ENCODE assay signal across 21 cellular contexts in the genomic region with DNA sequence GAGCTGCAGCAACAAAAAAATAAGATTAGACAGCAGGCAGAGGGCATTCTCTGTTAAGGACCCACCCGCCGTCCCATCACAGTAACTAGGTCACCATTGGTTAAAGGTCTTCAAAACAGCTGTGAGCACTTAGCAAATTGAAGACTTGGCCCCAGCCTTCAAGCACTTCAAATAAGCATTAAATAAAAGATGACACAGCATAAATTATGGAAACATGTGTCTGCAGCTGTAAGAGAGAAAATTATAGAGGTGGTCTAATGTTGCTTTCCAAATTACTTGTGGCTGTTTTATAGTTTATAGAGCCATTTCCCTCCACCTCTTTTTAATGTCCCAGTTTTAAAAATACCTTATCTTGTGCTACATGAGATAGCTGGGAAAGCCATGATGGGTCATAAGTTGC.
DNase-seq lines count a peak whose midpoint lies in the region; ATAC-seq, FAIRE-seq and TF ChIP-seq lines count a peak whose summit lies in the region.
"Had no signal": no experiment of that assay in that cellular context is flagged by ENCODE, and none has a peak within 500 bp of the region (broad histone marks: within the 10 kb centered on the region; RNA-seq: fewer than 3 reads in every experiment).

No MANE protein-coding gene starts in this region.

- no peaks in the 10 kb centered on the region for H3K9me1 ChIP-seq in K562 (ENCODE audit: control insufficient read depth, insufficient read depth, low read length)

- H3K9ac ChIP-seq in K562 (ENCODE audit: insufficient read depth in 1 of 2, low read depth in 2 of 2, low read length in 2 of 2), result no peak overlapping the region

- DNase-seq in NCI-H1105 treated with DMSO at 0.1 percent for 48 hours (lab: John Stamatoyannopoulos, UW) (peak; percentile 25), NCI-H1105 (lab: John Stamatoyannopoulos, UW) (no peak), right cardiac atrium (no peak), right atrium auricular region (ENCODE audit: low spot score) (no peak), K562 (ENCODE audit: extremely low read depth in 1 of 4, low spot score in 3 of 4) (no peak), NCI-H1436 treated with DMSO at 0.1 percent for 48 hours (lab: John Stamatoyannopoulos, UW) (no peak)
- DNase-seq in stimulated activated CD4-positive, alpha-beta T cell treated with anti-CD3 and anti-CD28 coated beads, Interleukin-4, amount 100 ng/mL, for 4 hours, result no peak
- DNase-seq: Calu3, Karpas-422, NCI-H1092, NCI-H146, NCI-H1930, NCI-H2107, NCI-H226, NCI-H510A treated with DMSO at 0.1 percent for 48 hours, PC-9, Right ventricle myocardium superior had no signal

- H3K36me3 ChIP-seq in right atrium auricular region (peaks cover 43% of the 10 kb centered on the region), K562 (ENCODE audit: control insufficient read depth, insufficient read depth, low read length) (no peaks in the 10 kb centered on the region)
- H3K36me3 ChIP-seq: SJSA1 had no signal

- H3K79me2 ChIP-seq in K562 (ENCODE audit: control insufficient read depth, insufficient read depth, low read length), result no peaks in the 10 kb centered on the region

- no peak overlapping the region for H2AFZ ChIP-seq in K562 (ENCODE audit: low read depth, low read length)
- H2AFZ ChIP-seq: PC-9 had no signal

- in situ Hi-C loops in K562 (cut with MboI), result no loop called here

- BruUV-seq in K562 (replicated peaks; lab: Mats Ljungman, UMichigan), result no TSS peak

- WGBS in right cardiac atrium, result 44% methylated on average over 2 of the region's 2 CpGs
- 2% methylated on average over 2 of the region's 2 CpGs for WGBS in K562 (ENCODE audit: insufficient coverage, low coverage, missing lambda C conversion rate)

- TF ChIP-seq CTCF in right atrium auricular region (IDR thresholded peaks at IDR 0.05) (no peak), K562 (IDR thresholded peaks at IDR 0.05 in 2 of 3, conservative IDR thresholded peaks at IDR 0.05 in 1 of 3; ENCODE audit: insufficient read depth in 2 of 3, low read depth in 1 of 3, low read length in 3 of 3) (no peak)

- no peaks in the 10 kb centered on the region for H3K9me3 ChIP-seq in right cardiac atrium (ENCODE audit: control insufficient read depth, low read length)
- no peaks in the 10 kb centered on the region for H3K9me3 ChIP-seq in right atrium auricular region
- H3K9me3 ChIP-seq in K562 (replicated peaks; ENCODE audit: control insufficient read depth, insufficient read depth, low read depth, low read length), result no peaks in the 10 kb centered on the region
- H3K9me3 ChIP-seq: SJSA1 had no signal

- intact Hi-C loops in right cardiac atrium (cut with DNase I), result loop anchor here in 2 of 4 donors (10.0 kb wide), 2 partner anchors 58 to 88 kb away; a partner anchor contains a TSS
- intact Hi-C loops in K562 (cut with micrococcal nuclease), result no loop called here

- H3K27me3 ChIP-seq in right cardiac atrium (ENCODE audit: control insufficient read depth, insufficient read depth), result no peaks in the 10 kb centered on the region
- H3K27me3 ChIP-seq in right atrium auricular region, result no peaks in the 10 kb centered on the region
- peaks cover 3 to 6% of the 10 kb centered on the region in 2 experiments; a peak in 3 of 5 replicates for H3K27me3 ChIP-seq in K562 (ENCODE audit: control insufficient read depth in 2 of 2, insufficient read depth in 2 of 2, low read length in 2 of 2)
- H3K27me3 ChIP-seq: SJSA1 had no signal

- no peaks in the 10 kb centered on the region; the same call in 1 of the 2 replicates for H4K20me1 ChIP-seq in K562 (replicated peaks; ENCODE audit: control insufficient read depth, insufficient read depth, low read length)

- ATAC-seq in right cardiac atrium, result no peak
- no peak for ATAC-seq in K562
- ATAC-seq: HCT116 had no signal

- CTCF ChIA-PET in K562 (lab: Yijun Ruan, JAX; ENCODE audit: low intra/inter-chr PET ratio), result interaction anchor here (0.6 kb wide), 1 partner anchor 158 kb away, joined by 4 read pairs; no protein-coding TSS in a partner anchor

- H3K4me1 ChIP-seq in right cardiac atrium (ENCODE audit: control insufficient read depth, insufficient read depth, low read length) (peaks cover 12% of the 10 kb centered on the region), right atrium auricular region (peaks cover 0 to 38% of the 10 kb centered on the region in 2 donors), K562 (replicated peaks in 1 of 2; ENCODE audit: control insufficient read depth in 2 of 2, insufficient read depth in 2 of 2, low read length in 2 of 2) (no peaks in the 10 kb centered on the region)

- POLR2A ChIA-PET in K562 (lab: Yijun Ruan, JAX), result interaction anchor here (0.5 to 1.0 kb wide), 3 partner anchors 18 to 933 kb away, joined by 3 to 4 read pairs (median 4); no protein-coding TSS in a partner anchor

- no peak for TF ChIP-seq POLR2A in K562 (conservative IDR thresholded peaks at IDR 0.05)

- H3K4me2 ChIP-seq in K562 (ENCODE audit: insufficient read depth, low read length), result no peak overlapping the region
- H3K4me2 ChIP-seq: PC-9 had no signal

- no peak for TF ChIP-seq EP300 in K562 (IDR thresholded peaks at IDR 0.05; ENCODE audit: low read length)

- peak overlapping the region; percentile 79 for H3K27ac ChIP-seq in right cardiac atrium (ENCODE audit: low read length)
- H3K27ac ChIP-seq in right atrium auricular region, result peak overlapping the region in 1 of 2 donors; percentile 16
- H3K27ac ChIP-seq in K562 (ENCODE audit: extremely low read depth, low read depth, low read length), result no peak overlapping the region
- H3K27ac ChIP-seq: 22Rv1, PC-9, SJSA1 had no signal

- TF ChIP-seq RAD21 in K562 (CRISPR knock-in tag; conservative IDR thresholded peaks at IDR 0.05 in 1 of 2, IDR thresholded peaks at IDR 0.05 in 1 of 2), result no peak

- FAIRE-seq in K562 (lab: Jason Lieb, UNC), result no peak
- FAIRE-seq: GM18507 had no signal

- no peak overlapping the region for H3K4me3 ChIP-seq in right cardiac atrium (ENCODE audit: low read length)
- H3K4me3 ChIP-seq in right atrium auricular region, result no peak overlapping the region
- H3K4me3 ChIP-seq in K562, result no peak overlapping the region
- H3K4me3 ChIP-seq: PC-9, SJSA1 had no signal

TF ChIP-seq in K562, 482 proteins besides CTCF, POLR2A, EP300 and RAD21:
- TF ChIP-seq HMGN3 (IDR thresholded peaks at IDR 0.05; ENCODE audit: borderline replicate concordance, extremely low read depth, insufficient read length, low read depth, low read length), result no peak
- TF ChIP-seq MAFG (tag; conservative IDR thresholded peaks at IDR 0.05), result peak; percentile 89
- peak; percentile 82 for TF ChIP-seq MAFF (IDR thresholded peaks at IDR 0.05; ENCODE audit: low read length)
- peak; percentile 76 for TF ChIP-seq MAFK (IDR thresholded peaks at IDR 0.05; ENCODE audit: low read length)
- TF ChIP-seq ZNF316 (IDR thresholded peaks at IDR 0.05), result peak; percentile 92
- no peak for TF ChIP-seq STAT5B (CRISPR knock-in tag; IDR thresholded peaks at IDR 0.05)
- peak; percentile 84 for TF ChIP-seq C11orf30 (IDR thresholded peaks at IDR 0.05; ENCODE audit: low read depth)
